ENCODE assay signal across 26 cellular contexts in genomic region chr6:137417411-137417810, GRCh38.
A peak's percentile ranks its signal among the peaks of the same experiment; 100 is the strongest.
DNase-seq lines count a peak whose midpoint lies in the region; ATAC-seq, FAIRE-seq and TF ChIP-seq lines count a peak whose summit lies in the region.
"Had no signal": no experiment of that assay in that cellular context is flagged by ENCODE, and none has a peak within 500 bp of the region (broad histone marks: within the 10 kb centered on the region; RNA-seq: fewer than 3 reads in every experiment).

No MANE protein-coding gene starts in this region.

- no peak overlapping the region for H3K14ac ChIP-seq in H9 (ENCODE audit: insufficient read depth, low read length)

- H3K36me3 Mint-ChIP-seq in astrocyte (ENCODE audit: low read depth, unreplicated experiment): no peaks in the 10 kb centered on the region
- H3K36me3 Mint-ChIP-seq in H9 (ENCODE audit: insufficient read depth in 1 of 3, low read depth in 3 of 3): no peaks in the 10 kb centered on the region; a peak in 1 of 7 replicates
- H3K36me3 Mint-ChIP-seq: activated naive CD4-positive, alpha-beta T cell treated with anti-CD3 and anti-CD28 coated beads, Interleukin-2, amount 50 U/mL, for 24 hours; memory B cell; naive B cell had no signal

- FAIRE-seq in astrocyte (lab: Jason Lieb, UNC): no peak

- TF ChIP-seq CTCF in astrocyte (IDR thresholded peaks at IDR 0.05; ENCODE audit: insufficient read depth, low read depth, low read length) (no peak), H9 (conservative IDR thresholded peaks at IDR 0.05) (no peak)

- no peak overlapping the region for H4K5ac ChIP-seq in H9 (ENCODE audit: insufficient read length, low read depth, low read length)

- H4K20me1 ChIP-seq in astrocyte (ENCODE audit: insufficient read depth, low read length) (no peaks in the 10 kb centered on the region), H9 (ENCODE audit: control insufficient read depth, insufficient read depth, insufficient read length) (no peaks in the 10 kb centered on the region)

- H4K8ac ChIP-seq in H9 (replicated peaks; ENCODE audit: insufficient read length, low read depth, low read length): no peak overlapping the region

- H2BK12ac ChIP-seq in H9 (ENCODE audit: insufficient read length, low read depth, low read length): no peak overlapping the region

- no peak overlapping the region for H3K23ac ChIP-seq in H9 (ENCODE audit: insufficient read length, low read depth, low read length)

- no peak overlapping the region for H3K9ac ChIP-seq in astrocyte (ENCODE audit: low read length)
- no peak overlapping the region for H3K9ac ChIP-seq in H9 (ENCODE audit: extremely low read depth, insufficient read length, low read length)

- H2AFZ ChIP-seq in ACC112 (ENCODE audit: low read length, unreplicated experiment) (peak overlapping the region; percentile 42), astrocyte (ENCODE audit: low read depth, low read length) (no peak overlapping the region), H9 (ENCODE audit: low read length) (no peak overlapping the region)

- H3K27ac Mint-ChIP-seq in astrocyte (ENCODE audit: unreplicated experiment) (peak overlapping the region; percentile 67), H9 (no peak overlapping the region)
- H3K27ac Mint-ChIP-seq: activated naive CD4-positive, alpha-beta T cell treated with anti-CD3 and anti-CD28 coated beads, Interleukin-2, amount 50 U/mL, for 24 hours; activated T-helper 1 cell treated with anti-CD3 and anti-CD28 coated beads, Interleukin-12 subunit alpha, Interleukin-12 subunit beta, Interleukin-2, Interleukin-4 antibody, amounts not matched to agents 30 ng/mL and 10 ng/mL and 1 ng/mL, durations not matched to agents 14 hours and 24 hours and 36 hours; memory B cell; stimulated activated naive CD8-positive, alpha-beta T cell treated with anti-CD3 and anti-CD28 coated beads, Interleukin-15, amount 100 ng/mL, for 72 hours had no signal

- H3K4me1 ChIP-seq in ACC112 (ENCODE audit: control insufficient read depth, insufficient read depth, low read length, unreplicated experiment) (peaks cover 19% of the 10 kb centered on the region), astrocyte (ENCODE audit: insufficient read depth, low read length) (peaks cover 9% of the 10 kb centered on the region), H9 (ENCODE audit: insufficient read depth, low read length) (peaks cover 4% of the 10 kb centered on the region; the same call in 1 of the 2 replicates)
- H3K4me1 ChIP-seq: BE2C had no signal

- H2BK20ac ChIP-seq in H9 (ENCODE audit: low read depth, low read length, poor library complexity, severe bottlenecking): no peak overlapping the region

- H3K4me1 Mint-ChIP-seq in astrocyte (ENCODE audit: low read depth, unreplicated experiment): peaks cover 11% of the 10 kb centered on the region
- H3K4me1 Mint-ChIP-seq in H9: peaks cover 49 to 64% of the 10 kb centered on the region in 2 experiments

- H4K91ac ChIP-seq in H9 (ENCODE audit: insufficient read length, low read depth, low read length): no peak overlapping the region

- no peak overlapping the region for H3K18ac ChIP-seq in H9 (ENCODE audit: insufficient read length, low read depth, low read length)

- H2AK5ac ChIP-seq in H9 (ENCODE audit: insufficient read length, low read length): no peak overlapping the region

- no CpG with 5 or more reads among the region's 2 CpGs for WGBS in H9 (ENCODE audit: extremely low coverage, insufficient read length, low lambda C conversion rate)

- H3K27me3 Mint-ChIP-seq in astrocyte (ENCODE audit: low read depth, unreplicated experiment) (peaks cover 7% of the 10 kb centered on the region), H9 (ENCODE audit: low read depth) (peaks cover 19% of the 10 kb centered on the region)
- H3K27me3 Mint-ChIP-seq: activated naive CD4-positive, alpha-beta T cell treated with anti-CD3 and anti-CD28 coated beads, Interleukin-2, amount 50 U/mL, for 24 hours had no signal

- no peak overlapping the region for H3T11ph ChIP-seq in H9 (ENCODE audit: low read length)

- H2BK5ac ChIP-seq in H9 (ENCODE audit: insufficient read length, low read length): no peak overlapping the region

- H2BK15ac ChIP-seq in H9 (ENCODE audit: low read depth, low read length): no peak overlapping the region

- H3K23me2 ChIP-seq in H9 (ENCODE audit: insufficient read length, low read depth, low read length, poor library complexity, severe bottlenecking): peaks cover 6% of the 10 kb centered on the region

- H3K4me3 ChIP-seq in ACC112 (ENCODE audit: low read depth, low read length) (0 out of 2 replicates have a peak overlapping the region, but pooled peaks have one; percentile 24), astrocyte (ENCODE audit: insufficient read depth, low read depth, low read length) (no peak overlapping the region)
- H3K4me3 ChIP-seq: transverse colon had no signal

- H3K4me2 ChIP-seq in astrocyte (ENCODE audit: low read length): no peak overlapping the region
- no peak overlapping the region for H3K4me2 ChIP-seq in H9 (ENCODE audit: insufficient read depth, insufficient read length, low read length)

- no peak overlapping the region for H3K4ac ChIP-seq in H9 (ENCODE audit: low read depth, low read length)

- H3K9me3 ChIP-seq in astrocyte (ENCODE audit: insufficient read depth, low read depth, low read length): no peaks in the 10 kb centered on the region
- no peaks in the 10 kb centered on the region for H3K9me3 ChIP-seq in H9 (ENCODE audit: control insufficient read depth, low read depth, low read length)
- H3K9me3 ChIP-seq: BE2C, transverse colon had no signal

- DNase-seq in HCEC 1CT: peak; percentile 25
- no peak for DNase-seq in astrocyte (ENCODE audit: low read depth)
- peak; percentile 9 for DNase-seq in fibroblast of the conjunctiva (ENCODE audit: low read depth)
- DNase-seq in H9: no peak
- DNase-seq in NCI-H187 treated with DMSO at 0.1 percent for 48 hours (lab: John Stamatoyannopoulos, UW): no peak
- DNase-seq: 8988T; activated CD4-positive, alpha-beta T cell treated with anti-CD3 and anti-CD28 coated beads for 48 hours; BE2C; Calu3; effector CD4-positive, alpha-beta T cell; GOT3; head of caudate nucleus; left cardiac atrium; MM.1S; naive B cell; NCI-H146; NCI-H82; stimulated activated CD4-positive, alpha-beta T cell treated with anti-CD3 and anti-CD28 coated beads, Interleukin-12 subunit alpha, Interleukin-12 subunit beta, amount 100 ng/mL, for 4 hours; stimulated activated naive CD8-positive, alpha-beta T cell treated with anti-CD3 and anti-CD28 coated beads, Interleukin-15, amount 100 ng/mL, for 72 hours; transverse colon had no signal

- ATAC-seq in HG03108 (IDR thresholded peaks at IDR 0.05; ENCODE audit: unreplicated experiment) (no peak), GM21447 (IDR thresholded peaks at IDR 0.05; ENCODE audit: unreplicated experiment) (no peak)
- ATAC-seq: stimulated activated naive CD8-positive, alpha-beta T cell treated with anti-CD3 and anti-CD28 coated beads, Interleukin-15, amount 100 ng/mL, for 72 hours had no signal

- H3K27me3 ChIP-seq in ACC112 (ENCODE audit: insufficient read depth, low read length) (peaks cover 10% of the 10 kb centered on the region), astrocyte (ENCODE audit: insufficient read depth, low read length) (peaks cover 10% of the 10 kb centered on the region), H9 (ENCODE audit: insufficient read depth, low read length) (no peaks in the 10 kb centered on the region)
- H3K27me3 ChIP-seq: BE2C had no signal

- H3K79me2 ChIP-seq in ACC112 (ENCODE audit: control insufficient read depth, insufficient read depth, low read length, unreplicated experiment) (no peaks in the 10 kb centered on the region), astrocyte (ENCODE audit: insufficient read depth, low read length) (no peaks in the 10 kb centered on the region), H9 (ENCODE audit: insufficient read depth, low read length) (no peaks in the 10 kb centered on the region)

- no peaks in the 10 kb centered on the region for H3K36me3 ChIP-seq in ACC112 (ENCODE audit: insufficient read depth, low read length)
- no peaks in the 10 kb centered on the region for H3K36me3 ChIP-seq in astrocyte (ENCODE audit: insufficient read depth, low read length)
- H3K36me3 ChIP-seq: BE2C, transverse colon had no signal

- no peaks in the 10 kb centered on the region for H3K79me1 ChIP-seq in H9 (ENCODE audit: insufficient read depth, low read depth, low read length, poor library complexity, severe bottlenecking)

- H3K9me3 Mint-ChIP-seq in astrocyte (ENCODE audit: unreplicated experiment): no peaks in the 10 kb centered on the region
- no peaks in the 10 kb centered on the region for H3K9me3 Mint-ChIP-seq in H9
- H3K9me3 Mint-ChIP-seq: activated naive CD4-positive, alpha-beta T cell treated with anti-CD3 and anti-CD28 coated beads, Interleukin-2, amount 50 U/mL, for 24 hours; activated T-helper 1 cell treated with anti-CD3 and anti-CD28 coated beads, Interleukin-12 subunit alpha, Interleukin-12 subunit beta, Interleukin-2, Interleukin-4 antibody, amounts not matched to agents 30 ng/mL and 10 ng/mL and 1 ng/mL, durations not matched to agents 14 hours and 24 hours and 36 hours; memory B cell; naive B cell had no signal

- no peak overlapping the region for H2BK120ac ChIP-seq in H9 (ENCODE audit: low read depth, low read length, poor library complexity, severe bottlenecking)

- no peak overlapping the region for H3K56ac ChIP-seq in H9 (ENCODE audit: insufficient read length, low read depth, low read length)

- H3K4me3 Mint-ChIP-seq in astrocyte (ENCODE audit: unreplicated experiment) (no peak overlapping the region), H9 (no peak overlapping the region)
- H3K4me3 Mint-ChIP-seq: activated naive CD4-positive, alpha-beta T cell treated with anti-CD3 and anti-CD28 coated beads, Interleukin-2, amount 50 U/mL, for 24 hours; activated T-helper 1 cell treated with anti-CD3 and anti-CD28 coated beads, Interleukin-12 subunit alpha, Interleukin-12 subunit beta, Interleukin-2, Interleukin-4 antibody, amounts not matched to agents 30 ng/mL and 10 ng/mL and 1 ng/mL, durations not matched to agents 14 hours and 24 hours and 36 hours; memory B cell; naive B cell; stimulated activated naive CD8-positive, alpha-beta T cell treated with anti-CD3 and anti-CD28 coated beads, Interleukin-15, amount 100 ng/mL, for 72 hours had no signal

- H3K27ac ChIP-seq in ACC112 (ENCODE audit: low read depth, low read length) (peak overlapping the region; percentile 72), astrocyte (ENCODE audit: low read depth, low read length) (no peak overlapping the region), H9 (ENCODE audit: insufficient read length, low read depth, low read length) (no peak overlapping the region)
- H3K27ac ChIP-seq: transverse colon had no signal

Comparison
In these comparisons a context has a peak if more than half of its experiments do, and no peak if none do; other contexts are left out.
1. DNase-seq: peak in HCEC 1CT (single experiment) and fibroblast of the conjunctiva (single experiment); none in astrocyte (single experiment), H9 (single experiment) and NCI-H187 treated with DMSO at 0.1 percent for 48 hours (single experiment).